ENCODE assay signal across 9 cellular contexts in genomic region chr3:186277268-186277909, GRCh38.
DNase-seq lines count a peak whose midpoint lies in the region; ATAC-seq and TF ChIP-seq lines count a peak whose summit lies in the region.
"Had no signal": no experiment of that assay in that cellular context is flagged by ENCODE, and none has a peak within 500 bp of the region (broad histone marks: within the 10 kb centered on the region; RNA-seq: fewer than 3 reads in every experiment).

No MANE protein-coding gene starts in this region.

- DNase-seq in GM12864 (ENCODE audit: low read depth): no peak
- DNase-seq in OCI-M1 (lab: John Stamatoyannopoulos, UW): peak; percentile 22
- peak; percentile 82 for DNase-seq in fibroblast of mammary gland (ENCODE audit: low read depth)
- DNase-seq in putamen (ENCODE audit: low spot score): peak; percentile 39
- DNase-seq in T1000 (lab: John Stamatoyannopoulos, UW): no peak
- DNase-seq in stimulated activated CD4-positive, alpha-beta T cell treated with anti-CD3 and anti-CD28 coated beads, Interleukin-15, amount 100 ng/mL, for 24 hours: no peak
- DNase-seq: activated naive CD8-positive, alpha-beta T cell treated with anti-CD3 and anti-CD28 coated beads, Interleukin-2, amount 10 ng/mL, durations not matched to agents 7 days and 5 days had no signal

- TF ChIP-seq CTCF in GM12864 (IDR thresholded peaks at IDR 0.05; ENCODE audit: low read depth, low read length, missing control alignments) (peak; percentile 1), fibroblast of mammary gland (conservative IDR thresholded peaks at IDR 0.05; ENCODE audit: control insufficient read depth, insufficient read depth, low read depth, low read length) (peak; percentile 73)

- H3K4me3 ChIP-seq in GM12864 (ENCODE audit: low read depth, low read length): no peak overlapping the region
- H3K4me3 ChIP-seq in fibroblast of mammary gland (ENCODE audit: control insufficient read depth, low read depth, low read length): no peak overlapping the region

- no peak for ATAC-seq in HG03354 (IDR thresholded peaks at IDR 0.05; ENCODE audit: poor library complexity, severe bottlenecking, unreplicated experiment)
- no peak for ATAC-seq in GM21423 (IDR thresholded peaks at IDR 0.05; ENCODE audit: unreplicated experiment)

Comparison
In these comparisons a context has a peak if more than half of its experiments do, and no peak if none do; other contexts are left out.
1. DNase-seq: peak in OCI-M1 (single experiment), fibroblast of mammary gland (single experiment) and putamen (single experiment); none in GM12864 (single experiment), T1000 (single experiment) and stimulated activated CD4-positive, alpha-beta T cell treated with anti-CD3 and anti-CD28 coated beads, Interleukin-15, amount 100 ng/mL, for 24 hours (single experiment).